ENCODE assay signal across 35 cellular contexts in genomic region chr22:24942301-24942700, GRCh38. TPM values are rescaled to one million over a fixed set of nuclear protein-coding genes. Genes with fewer than 3 reads are reported as not detected.
"Had no signal": no experiment of that assay in that cellular context is flagged by ENCODE, and none has a peak within 500 bp of the region (broad histone marks: within the 10 kb centered on the region; RNA-seq: fewer than 3 reads in every experiment).

No MANE protein-coding gene starts in this region.

- H3K4me3 ChIP-seq: colonic mucosa, gastrocnemius medialis, lung, mucosa of descending colon, prostate gland, right atrium auricular region, smooth muscle cell, testis, tibial nerve, upper lobe of right lung, uterus had no signal

- H3K4me1 ChIP-seq: colonic mucosa, gastrocnemius medialis, prostate gland, right atrium auricular region, testis, tibial nerve, upper lobe of right lung, uterus had no signal

- ATAC-seq: esophagus mucosa; gastrocnemius medialis; left lobe of liver; mucosa of descending colon; natural killer cell treated with Interleukin-12 subunit alpha and Interleukin-12 subunit beta and Interleukin-15 and Interleukin-18, amount 100 ng/mL, for 72 hours; sciatic nerve; stimulated activated naive CD8-positive, alpha-beta T cell treated with anti-CD3 and anti-CD28 coated beads, Interleukin-15, amount 100 ng/mL, for 72 hours; upper lobe of right lung had no signal

- H3K4me2 ChIP-seq: smooth muscle cell had no signal

- H3K36me3 ChIP-seq: colonic mucosa, gastrocnemius medialis, neutrophil, prostate gland, right atrium auricular region, tibial nerve, upper lobe of right lung, uterus had no signal

- DNase-seq: colonic mucosa; effector CD8-positive, alpha-beta T cell; endodermal cell; foreskin fibroblast; gastrocnemius medialis; head of caudate nucleus; mesenchymal stem cell; mucosa of descending colon; naive B cell; stimulated activated CD4-positive, alpha-beta T cell treated with anti-CD3 and anti-CD28 coated beads, Interleukin-12 subunit alpha, Interleukin-12 subunit beta, amount 100 ng/mL, for 4 hours; stimulated activated CD4-positive, alpha-beta T cell treated with anti-CD3 and anti-CD28 coated beads, Interleukin-1b, Interleukin-23, amount 100 ng/mL, for 48 hours; stimulated activated CD4-positive, alpha-beta T cell treated with anti-CD3 and anti-CD28 coated beads, Interleukin-4, amount 100 ng/mL, for 1 hour; stimulated activated CD8-positive, alpha-beta memory T cell treated with anti-CD3 and anti-CD28 coated beads, Interleukin-4, amount 100 ng/mL, for 48 hours; stimulated activated naive CD4-positive, alpha-beta T cell; stimulated activated naive CD8-positive, alpha-beta T cell treated with anti-CD3 and anti-CD28 coated beads, Interleukin-15, amount 100 ng/mL, for 72 hours; testis; upper lobe of right lung; uterus had no signal

- H3K27ac ChIP-seq: colonic mucosa, gastrocnemius medialis, neutrophil, right atrium auricular region, testis, tibial nerve, upper lobe of right lung, uterus had no signal

- H3K27me3 ChIP-seq: colonic mucosa, gastrocnemius medialis, right atrium auricular region, testis, tibial nerve, upper lobe of right lung, uterus had no signal

- H3K9me3 ChIP-seq: colonic mucosa, gastrocnemius medialis, mucosa of descending colon, neutrophil, prostate gland, right atrium auricular region, testis, tibial nerve, upper lobe of right lung, uterus had no signal

RNA-seq across cellular contexts. Expression of gene LHFPL7, which starts 4.2 kb away (rescaled TPM):
- total RNA-seq: colonic mucosa; endodermal cell; esophagus mucosa; gastrocnemius medialis; glomerular endothelial cell; left lobe of liver; liver; lung; mesothelial cell of epicardium; natural killer cell treated with Interleukin-12 subunit alpha and Interleukin-12 subunit beta and Interleukin-15 and Interleukin-18, amount 100 ng/mL, for 72 hours; neural crest cell; omental fat pad; prostate gland; right atrium auricular region; sciatic nerve; smooth muscle cell; subcutaneous adipose tissue; testis; tibial nerve; upper lobe of right lung had no signal
- polyA plus RNA-seq: keratinocyte, liver, lung, smooth muscle cell had no signal
